7 cellular contexts compared by ENCODE assay signal in the genomic region with DNA sequence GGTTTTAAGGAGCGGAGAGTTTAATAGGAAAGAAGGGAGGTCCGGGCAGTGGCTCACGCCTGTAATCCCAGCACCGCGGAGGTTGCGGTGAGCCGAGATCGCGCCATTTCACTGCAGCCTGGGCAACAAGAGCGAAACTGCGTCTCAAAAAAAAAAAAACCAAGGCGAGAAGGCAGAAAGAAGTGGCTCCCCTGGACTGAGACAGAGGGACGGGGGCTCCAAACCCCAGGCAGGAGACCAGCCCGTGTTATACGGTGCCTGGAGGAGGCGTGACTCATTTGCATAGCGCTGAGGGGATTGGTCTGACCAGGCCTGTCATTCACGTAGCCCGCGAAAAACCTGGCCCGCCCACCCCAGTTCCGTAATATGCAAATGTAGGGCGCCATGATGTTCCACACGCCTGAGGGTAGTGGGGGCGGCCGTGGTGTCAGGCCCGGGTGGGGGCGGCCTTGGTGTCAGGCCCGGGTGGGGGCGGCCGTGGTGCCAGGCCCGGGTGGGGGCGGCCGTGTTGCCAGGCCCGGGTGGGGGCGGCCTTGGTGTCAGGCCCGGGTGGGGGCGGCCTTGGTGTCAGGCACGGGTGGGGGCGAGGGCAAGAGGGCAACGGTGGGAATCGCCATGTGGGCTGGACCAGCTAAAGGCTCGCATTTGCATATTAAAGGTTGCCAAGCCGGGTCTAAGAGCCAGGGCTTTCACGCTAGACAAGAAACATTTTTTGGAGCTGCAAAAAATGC. TPM values are rescaled to one million over a fixed set of nuclear protein-coding genes. Genes with fewer than 3 reads are reported as not detected.
DNase-seq lines count a peak whose midpoint lies in the region; ATAC-seq and TF ChIP-seq lines count a peak whose summit lies in the region.

No MANE protein-coding gene starts in this region.

- H3K4me3 Mint-ChIP-seq in WTC11: peak overlapping the region; percentile 85
- peak overlapping the region; percentile 98 for H3K4me3 Mint-ChIP-seq in dendritic cell treated with granulocyte-macrophage colony-stimulating factor and Interleukin-4, amounts not matched to agents 40 ng/mL and 50 ng/mL, for 4 days

- TF ChIP-seq CTCF in WTC11 (IDR thresholded peaks at IDR 0.05) (no peak), lung (IDR thresholded peaks at IDR 0.05; ENCODE audit: control extremely low read depth, extremely low read depth) (no peak)

- TF ChIP-seq POLR2A in GM18951 (IDR thresholded peaks at IDR 0.05; ENCODE audit: extremely low read depth, insufficient read depth, insufficient read length): peak; percentile 80

- in situ Hi-C loops in GM18951 (cut with MboI; ENCODE audit: low sequenced_read_pairs, unreplicated experiment): no loop called here

- WGBS in lung, 2 donors: 2 to 10% methylated on average over 44 to 45 of the region's 45 CpGs

- H3K27me3 Mint-ChIP-seq in WTC11 (ENCODE audit: low read depth): no peaks in the 10 kb centered on the region
- H3K27me3 Mint-ChIP-seq in dendritic cell treated with granulocyte-macrophage colony-stimulating factor and Interleukin-4, amounts not matched to agents 40 ng/mL and 50 ng/mL, for 4 days: no peaks in the 10 kb centered on the region

- DNase-seq in WTC11 (ENCODE audit: low spot score) (peak; percentile 94), lung (ENCODE audit: low spot score) (peak; percentile 85), NCI-H446 (lab: John Stamatoyannopoulos, UW) (no peak)
- DNase-seq in stimulated activated CD4-positive, alpha-beta T cell treated with anti-CD3 and anti-CD28 coated beads, TNF-alpha, amount 100 ng/mL, for 48 hours (ENCODE audit: low read depth in 3 of 3): peak; percentile 79 to 90 (median 84)

- peak overlapping the region; percentile 44 for H3K4me3 ChIP-seq in lung

- H3K4me1 ChIP-seq in lung (ENCODE audit: control insufficient read depth in 2 of 2, insufficient read depth in 2 of 2, low read length in 2 of 2): no peaks in the 10 kb centered on the region

- 0 out of 2 replicates have a peak, but pooled peaks cover 6% of the 10 kb centered on the region for H3K9me3 Mint-ChIP-seq in WTC11
- H3K9me3 Mint-ChIP-seq in dendritic cell treated with granulocyte-macrophage colony-stimulating factor and Interleukin-4, amounts not matched to agents 40 ng/mL and 50 ng/mL, for 4 days: no peaks in the 10 kb centered on the region

- H3K27ac Mint-ChIP-seq in WTC11: peak overlapping the region; percentile 99
- H3K27ac Mint-ChIP-seq in dendritic cell treated with granulocyte-macrophage colony-stimulating factor and Interleukin-4, amounts not matched to agents 40 ng/mL and 50 ng/mL, for 4 days: peak overlapping the region; percentile 77

- H3K27ac ChIP-seq in lung (ENCODE audit: low read depth in 1 of 2, low read length in 1 of 2): no peak overlapping the region

- no peaks in the 10 kb centered on the region for H3K9me3 ChIP-seq in lung (ENCODE audit: control insufficient read depth in 2 of 2, insufficient read depth in 1 of 2, low read length in 1 of 2)

- CTCF ChIA-PET in WTC11 (lab: Charles Lee): no interaction called here

- no peaks in the 10 kb centered on the region for H3K27me3 ChIP-seq in lung (ENCODE audit: control insufficient read depth, insufficient read depth)

- H3K36me3 ChIP-seq in lung (ENCODE audit: control insufficient read depth in 2 of 2, insufficient read depth in 2 of 2, low read length in 2 of 2): peaks cover 0 to 14% of the 10 kb centered on the region in 2 donors

- intact Hi-C loops in dendritic cell treated with granulocyte-macrophage colony-stimulating factor and Interleukin-4, amounts not matched to agents 40 ng/mL and 50 ng/mL, for 4 days (cut with micrococcal nuclease): loop anchor here (1.0 kb wide), 1 partner anchor 35 kb away; a partner anchor contains a TSS

- peaks cover 31% of the 10 kb centered on the region for H3K4me1 Mint-ChIP-seq in WTC11
- H3K4me1 Mint-ChIP-seq in dendritic cell treated with granulocyte-macrophage colony-stimulating factor and Interleukin-4, amounts not matched to agents 40 ng/mL and 50 ng/mL, for 4 days (ENCODE audit: low read depth): peaks cover 21% of the 10 kb centered on the region

- H3K36me3 Mint-ChIP-seq in WTC11: peaks cover 48% of the 10 kb centered on the region
- H3K36me3 Mint-ChIP-seq in dendritic cell treated with granulocyte-macrophage colony-stimulating factor and Interleukin-4, amounts not matched to agents 40 ng/mL and 50 ng/mL, for 4 days (ENCODE audit: low read depth): peaks cover 41% of the 10 kb centered on the region

- peak; percentile 99 for ATAC-seq in HG03139 (IDR thresholded peaks at IDR 0.05; ENCODE audit: unreplicated experiment)
- ATAC-seq in WTC11: peak; percentile 94
- ATAC-seq in lung (ENCODE audit: insufficient read depth, low FRiP score): peak; percentile 93

- POLR2A ChIA-PET in WTC11 (lab: Charles Lee): no interaction called here

TF ChIP-seq in WTC11, 78 proteins besides CTCF, POLR2A, EP300 and RAD21:
- TF ChIP-seq, protein P1, sequence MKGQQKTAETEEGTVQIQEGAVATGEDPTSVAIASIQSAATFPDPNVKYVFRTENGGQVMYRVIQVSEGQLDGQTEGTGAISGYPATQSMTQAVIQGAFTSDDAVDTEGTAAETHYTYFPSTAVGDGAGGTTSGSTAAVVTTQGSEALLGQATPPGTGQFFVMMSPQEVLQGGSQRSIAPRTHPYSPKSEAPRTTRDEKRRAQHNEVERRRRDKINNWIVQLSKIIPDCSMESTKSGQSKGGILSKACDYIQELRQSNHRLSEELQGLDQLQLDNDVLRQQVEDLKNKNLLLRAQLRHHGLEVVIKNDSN (CRISPR knock-in tag; IDR thresholded peaks at IDR 0.05): no peak
- TF ChIP-seq SP1 (CRISPR knock-in tag; conservative IDR thresholded peaks at IDR 0.05): peak; percentile 90
- TF ChIP-seq, protein P2, sequence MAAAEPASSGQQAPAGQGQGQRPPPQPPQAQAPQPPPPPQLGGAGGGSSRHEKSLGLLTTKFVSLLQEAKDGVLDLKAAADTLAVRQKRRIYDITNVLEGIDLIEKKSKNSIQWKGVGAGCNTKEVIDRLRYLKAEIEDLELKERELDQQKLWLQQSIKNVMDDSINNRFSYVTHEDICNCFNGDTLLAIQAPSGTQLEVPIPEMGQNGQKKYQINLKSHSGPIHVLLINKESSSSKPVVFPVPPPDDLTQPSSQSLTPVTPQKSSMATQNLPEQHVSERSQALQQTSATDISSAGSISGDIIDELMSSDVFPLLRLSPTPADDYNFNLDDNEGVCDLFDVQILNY (CRISPR knock-in tag; IDR thresholded peaks at IDR 0.05): peak; percentile 81

RNA-seq across cellular contexts. Expression of a gene that starts 2.1 kb away (rescaled TPM):
- total RNA-seq in WTC11 (2021) (131 to 155 TPM (median 150 TPM) in 3 replicates), lung (10 to 100 TPM; 22.2 to 34.2 TPM)
- 10 to 100 TPM; 13.4 to 41.5 TPM for polyA plus RNA-seq in lung

RNA-seq across cellular contexts. Expression of a gene that starts 35.3 kb away (rescaled TPM):
- 63.9 to 68.5 TPM (median 67.9 TPM) in 3 replicates for total RNA-seq in WTC11 (2021)
- total RNA-seq in lung: 10 to 100 TPM; 11.8 to 79.1 TPM
- polyA plus RNA-seq in lung: 10 to 100 TPM; 58.7 to 60.5 TPM

Comparison
In these comparisons a context has a peak if more than half of its experiments do, and no peak if none do; other contexts are left out.
1. DNase-seq: peak in WTC11 (single experiment), lung (single experiment) and stimulated activated CD4-positive, alpha-beta T cell treated with anti-CD3 and anti-CD28 coated beads, TNF-alpha, amount 100 ng/mL, for 48 hours (3 of 3); none in NCI-H446 (0 of 2).
2. Peak in every context shown above with its lines, with median percentiles within 50 percentile points of each other: ATAC-seq.